8 cellular contexts compared by ENCODE assay signal in the genomic region with DNA sequence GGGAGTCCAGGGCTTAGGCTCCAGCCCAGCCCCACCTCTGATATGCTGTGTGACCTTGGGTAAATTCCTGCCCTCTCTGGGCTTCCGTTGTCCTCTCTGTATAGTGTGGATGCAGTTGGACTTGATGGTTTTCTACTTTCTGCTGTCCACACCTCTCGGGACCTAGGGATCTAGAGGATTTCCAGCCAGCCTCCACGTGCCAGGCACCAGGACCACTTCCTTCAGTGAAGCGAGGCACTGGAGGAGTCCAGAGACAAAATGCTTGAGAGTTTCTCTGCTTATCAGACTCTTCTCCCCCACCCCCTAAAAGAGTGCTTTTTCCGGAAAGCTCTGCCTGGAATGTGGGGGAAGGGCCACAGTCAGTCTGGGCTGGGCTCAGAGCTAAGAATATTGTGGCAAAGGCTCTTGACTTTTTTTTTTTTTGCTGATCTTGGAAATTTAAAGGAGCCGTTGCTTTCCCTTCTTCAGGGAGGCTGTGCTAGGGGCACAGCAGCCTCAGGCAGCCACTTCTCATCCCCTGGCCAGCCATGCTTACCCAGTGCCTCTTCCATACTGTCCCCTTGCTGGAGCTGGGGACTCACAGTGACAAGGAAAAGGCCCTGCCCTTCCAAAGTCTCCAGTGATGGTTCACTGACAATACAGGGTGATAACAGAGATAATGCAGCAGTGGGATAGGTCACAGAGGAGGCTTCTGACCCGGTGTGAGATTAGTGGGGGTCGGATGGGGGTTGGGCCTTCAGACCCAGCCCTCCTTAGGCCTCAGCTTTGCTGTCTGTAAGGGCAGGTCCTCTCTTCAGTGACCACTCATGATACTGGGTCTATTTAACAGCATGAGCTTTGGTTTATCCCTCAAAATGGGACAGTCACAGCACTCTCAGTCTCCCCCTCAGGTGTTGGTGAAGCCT. TPM values are rescaled to one million over a fixed set of nuclear protein-coding genes. Genes with fewer than 3 reads are reported as not detected.
A peak's percentile ranks its signal among the peaks of the same experiment; 100 is the strongest.
DNase-seq lines count a peak whose midpoint lies in the region; ATAC-seq and TF ChIP-seq lines count a peak whose summit lies in the region.

No MANE protein-coding gene starts in this region.

- TF ChIP-seq CTCF in WI38 (IDR thresholded peaks at IDR 0.05; ENCODE audit: low read depth, low read length) (no peak), retinal pigment epithelial cell (conservative IDR thresholded peaks at IDR 0.05; ENCODE audit: low read depth, low read length) (no peak)

- ATAC-seq in Right ventricle myocardium inferior = peak; percentile 6
- ATAC-seq in GM18868 (IDR thresholded peaks at IDR 0.05; ENCODE audit: unreplicated experiment) = no peak
- ATAC-seq in GM18907 (IDR thresholded peaks at IDR 0.05; ENCODE audit: unreplicated experiment) = no peak
- ATAC-seq in HG03354 (IDR thresholded peaks at IDR 0.05; ENCODE audit: poor library complexity, severe bottlenecking, unreplicated experiment) = no peak

- intact Hi-C loops in Right ventricle myocardium inferior (cut with DNase I) = no loop called here

- DNase-seq in COLO829 (ENCODE audit: low spot score) (peak; percentile 71), Right ventricle myocardium inferior (ENCODE audit: missing footprints) (no peak), retinal pigment epithelial cell (ENCODE audit: low read depth) (no peak)
- no peak for DNase-seq in activated naive CD4-positive, alpha-beta T cell treated with Interleukin-2 at 50 U/mL for 16 hours

- peak overlapping the region; percentile 47 for H3K4me3 ChIP-seq in WI38 (ENCODE audit: low read depth, low read length)
- H3K4me3 ChIP-seq in retinal pigment epithelial cell (ENCODE audit: low read length) = peak overlapping the region; percentile 7

RNA-seq across cellular contexts. Expression of a gene that starts 2.9 kb away (rescaled TPM):
- 65.8 TPM for total RNA-seq in Right ventricle myocardium inferior

RNA-seq across cellular contexts. Expression of a gene that starts 33.5 kb away (rescaled TPM):
- total RNA-seq in Right ventricle myocardium inferior = 7.7 TPM
